In the genomic region with DNA sequence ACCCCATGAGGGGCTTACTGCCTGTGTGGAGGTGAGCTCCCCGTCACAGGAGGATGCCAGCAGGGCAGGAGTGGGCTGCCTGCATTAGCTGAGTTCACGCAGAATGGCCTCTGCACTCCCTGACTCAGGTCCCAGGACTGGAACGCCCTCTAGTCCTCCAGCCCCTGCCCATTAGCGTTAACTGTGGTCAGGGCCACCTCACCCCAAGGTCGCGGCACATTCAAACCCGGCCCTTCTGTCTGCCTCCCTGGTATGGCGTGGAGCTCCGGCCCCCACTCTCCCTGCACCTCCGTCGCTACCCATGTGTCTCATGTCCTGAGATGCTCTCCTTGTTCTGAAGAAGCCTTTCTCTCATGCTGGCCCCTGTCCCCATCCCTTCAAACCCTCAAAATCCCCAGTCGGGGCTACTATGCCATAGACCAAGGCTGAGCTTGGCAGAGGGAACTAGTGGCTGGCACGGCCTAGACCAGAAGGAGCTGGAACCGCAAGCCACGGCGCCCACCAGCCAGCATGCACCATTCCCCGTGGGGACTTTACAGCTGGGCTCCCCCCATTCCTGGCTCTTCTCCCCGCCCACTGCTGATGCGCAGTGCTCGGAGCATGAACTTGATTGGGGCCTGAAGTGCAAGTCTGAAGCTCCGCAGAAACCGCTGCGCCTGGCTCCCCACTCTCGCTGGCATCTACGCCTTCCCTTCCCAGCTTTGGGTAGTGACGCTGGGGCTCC, we compare ENCODE assay signal across 13 cellular contexts.
DNase-seq lines count a peak whose midpoint lies in the region; ATAC-seq and TF ChIP-seq lines count a peak whose summit lies in the region.
"Had no signal": no experiment of that assay in that cellular context is flagged by ENCODE, and none has a peak within 500 bp of the region (broad histone marks: within the 10 kb centered on the region; RNA-seq: fewer than 3 reads in every experiment).

No MANE protein-coding gene starts in this region.

- H3K27ac Mint-ChIP-seq in H9 (no peak overlapping the region), chondrocyte (ENCODE audit: unreplicated experiment) (no peak overlapping the region), MCF 10A (ENCODE audit: low read depth, unreplicated experiment) (no peak overlapping the region)

- H3K56ac ChIP-seq in H9 (ENCODE audit: insufficient read length, low read depth, low read length): no peak overlapping the region

- no peaks in the 10 kb centered on the region for H3K79me1 ChIP-seq in H9 (ENCODE audit: insufficient read depth, low read depth, low read length, poor library complexity, severe bottlenecking)

- H2BK12ac ChIP-seq in H9 (ENCODE audit: insufficient read length, low read depth, low read length): no peak overlapping the region

- no peaks in the 10 kb centered on the region for H3K9me3 Mint-ChIP-seq in activated T-cell treated with anti-CD3 and anti-CD28 coated beads, Interleukin-2, amount 50 U/mL, for 4 hours
- H3K9me3 Mint-ChIP-seq in H9 (no peaks in the 10 kb centered on the region; a peak in 1 of 5 replicates), chondrocyte (ENCODE audit: low read depth) (no peaks in the 10 kb centered on the region), MCF 10A (ENCODE audit: unreplicated experiment) (no peaks in the 10 kb centered on the region)

- no peaks in the 10 kb centered on the region for H3K23me2 ChIP-seq in H9 (ENCODE audit: insufficient read length, low read depth, low read length, poor library complexity, severe bottlenecking)

- H3T11ph ChIP-seq in H9 (ENCODE audit: low read length): no peak overlapping the region

- CTCF ChIA-PET in MCF 10A (lab: Yijun Ruan, JAX): interaction anchor here (0.6 to 1.2 kb wide), 2 partner anchors 45 to 491 kb away, joined by 3 read pairs; no protein-coding TSS in a partner anchor

- H3K9ac ChIP-seq in H9 (ENCODE audit: extremely low read depth, insufficient read length, low read length): no peak overlapping the region
- H3K9ac ChIP-seq: BLaER1 treated with 17β-estradiol and CSF1 and Interleukin-3, amounts not matched to agents 10 nM and 100 nM had no signal

- no peaks in the 10 kb centered on the region for H3K36me3 Mint-ChIP-seq in activated T-cell treated with anti-CD3 and anti-CD28 coated beads, Interleukin-2, amount 50 U/mL, for 4 hours (ENCODE audit: insufficient read depth)
- H3K36me3 Mint-ChIP-seq in H9 (ENCODE audit: insufficient read depth in 1 of 3, low read depth in 3 of 3) (no peaks in the 10 kb centered on the region), chondrocyte (ENCODE audit: low read depth) (no peaks in the 10 kb centered on the region), MCF 10A (ENCODE audit: insufficient read depth, unreplicated experiment) (no peaks in the 10 kb centered on the region)

- H3K27ac ChIP-seq in H9 (ENCODE audit: insufficient read length, low read depth, low read length): no peak overlapping the region
- H3K27ac ChIP-seq: BLaER1 treated with 17β-estradiol and CSF1 and Interleukin-3, amounts not matched to agents 10 nM and 100 nM had no signal

- no peaks in the 10 kb centered on the region for H3K4me1 Mint-ChIP-seq in activated T-cell treated with anti-CD3 and anti-CD28 coated beads, Interleukin-2, amount 50 U/mL, for 4 hours (ENCODE audit: low read depth)
- H3K4me1 Mint-ChIP-seq in H9: peaks cover 4 to 10% of the 10 kb centered on the region in 2 experiments
- H3K4me1 Mint-ChIP-seq in chondrocyte (ENCODE audit: low read depth): peaks cover 7% of the 10 kb centered on the region
- H3K4me1 Mint-ChIP-seq in MCF 10A (ENCODE audit: insufficient read depth, unreplicated experiment): peaks cover 9% of the 10 kb centered on the region

- H2AK5ac ChIP-seq in H9 (ENCODE audit: insufficient read length, low read length): no peak overlapping the region

- WGBS in H9 (ENCODE audit: extremely low coverage, insufficient read length, low lambda C conversion rate): no CpG with 5 or more reads among the region's 26 CpGs

- H3K27me3 Mint-ChIP-seq in activated T-cell treated with anti-CD3 and anti-CD28 coated beads, Interleukin-2, amount 50 U/mL, for 4 hours (ENCODE audit: low read depth): peaks cover 11% of the 10 kb centered on the region
- H3K27me3 Mint-ChIP-seq in H9 (ENCODE audit: low read depth) (peaks cover 27% of the 10 kb centered on the region), chondrocyte (ENCODE audit: low read depth) (peaks cover 40% of the 10 kb centered on the region), MCF 10A (ENCODE audit: insufficient read depth, unreplicated experiment) (peaks cover 55% of the 10 kb centered on the region)

- ATAC-seq in activated T-cell treated with anti-CD3 and anti-CD28 coated beads, Interleukin-2, amount 50 U/mL, for 4 hours: no peak
- ATAC-seq in omental fat pad (ENCODE audit: low FRiP score): no peak

- H4K20me1 ChIP-seq in H9 (ENCODE audit: control insufficient read depth, insufficient read depth, insufficient read length): no peaks in the 10 kb centered on the region
- H4K20me1 ChIP-seq: BLaER1 treated with 17β-estradiol and CSF1 and Interleukin-3, amounts not matched to agents 10 nM and 100 nM had no signal

- no peak overlapping the region for H3K18ac ChIP-seq in H9 (ENCODE audit: insufficient read length, low read depth, low read length)

- no peak overlapping the region for H2BK120ac ChIP-seq in H9 (ENCODE audit: low read depth, low read length, poor library complexity, severe bottlenecking)

- no peak overlapping the region for H2BK20ac ChIP-seq in H9 (ENCODE audit: low read depth, low read length, poor library complexity, severe bottlenecking)

- no peaks in the 10 kb centered on the region for H3K4me1 ChIP-seq in H9 (ENCODE audit: insufficient read depth, low read length)

- H3K9me3 ChIP-seq in H9 (ENCODE audit: control insufficient read depth, low read depth, low read length): no peaks in the 10 kb centered on the region
- H3K9me3 ChIP-seq: BLaER1 treated with 17β-estradiol and CSF1 and Interleukin-3, amounts not matched to agents 10 nM and 100 nM had no signal

- H3K14ac ChIP-seq in H9 (ENCODE audit: insufficient read depth, low read length): no peak overlapping the region; the same call in 1 of the 2 replicates

- H2BK15ac ChIP-seq in H9 (ENCODE audit: low read depth, low read length): no peak overlapping the region

- H2AFZ ChIP-seq in H9 (ENCODE audit: low read length): no peak overlapping the region

- peak; percentile 11 for DNase-seq in activated T-cell treated with anti-CD3 and anti-CD28 coated beads, Interleukin-2, amount 50 U/mL, for 1 hour
- no peak for DNase-seq in activated T-cell treated with anti-CD3 and anti-CD28 coated beads, Interleukin-2, amount 50 U/mL, for 4 hours
- DNase-seq in H9: peak; percentile 28
- peak; percentile 73 for DNase-seq in chondrocyte (ENCODE audit: low spot score)
- peak; percentile 1 for DNase-seq in omental fat pad (ENCODE audit: low spot score)
- DNase-seq in stimulated activated naive CD4-positive, alpha-beta T cell (lab: John Stamatoyannopoulos, UW): no peak
- no peak for DNase-seq in SKM-1 (lab: John Stamatoyannopoulos, UW; ENCODE audit: unreplicated experiment)
- no peak for DNase-seq in MCF 10A (ENCODE audit: unreplicated experiment)
- DNase-seq: DMS153, EL, NCI-H1930, NCI-H510A had no signal

- H3K4me2 ChIP-seq in H9 (ENCODE audit: insufficient read depth, insufficient read length, low read length): no peak overlapping the region
- H3K4me2 ChIP-seq: BLaER1 treated with 17β-estradiol and CSF1 and Interleukin-3, amounts not matched to agents 10 nM and 100 nM had no signal

- intact Hi-C loops in MCF 10A (cut with micrococcal nuclease): no loop called here

- H4K91ac ChIP-seq in H9 (ENCODE audit: insufficient read length, low read depth, low read length): no peak overlapping the region

- no peaks in the 10 kb centered on the region for H3K79me2 ChIP-seq in H9 (ENCODE audit: insufficient read depth, low read length)

- no peak overlapping the region for H4K5ac ChIP-seq in H9 (ENCODE audit: insufficient read length, low read depth, low read length)

- no peak overlapping the region for H3K4ac ChIP-seq in H9 (ENCODE audit: low read depth, low read length)

- TF ChIP-seq CTCF in H9 (conservative IDR thresholded peaks at IDR 0.05) (no peak), chondrocyte (IDR thresholded peaks at IDR 0.05) (no peak), omental fat pad (IDR thresholded peaks at IDR 0.05) (no peak), MCF 10A (IDR thresholded peaks at IDR 0.05; ENCODE audit: unreplicated experiment) (no peak)

- no peak overlapping the region for H2BK5ac ChIP-seq in H9 (ENCODE audit: insufficient read length, low read length)

- BruUV-seq in MCF 10A (replicated peaks; lab: Mats Ljungman, UMichigan): no TSS peak

- H4K8ac ChIP-seq in H9 (replicated peaks; ENCODE audit: insufficient read length, low read depth, low read length): no peak overlapping the region

- H3K4me3 Mint-ChIP-seq in activated T-cell treated with anti-CD3 and anti-CD28 coated beads, Interleukin-2, amount 50 U/mL, for 4 hours: no peak overlapping the region
- no peak overlapping the region for H3K4me3 Mint-ChIP-seq in H9
- no peak overlapping the region for H3K4me3 Mint-ChIP-seq in chondrocyte (ENCODE audit: unreplicated experiment)
- H3K4me3 Mint-ChIP-seq in MCF 10A (ENCODE audit: unreplicated experiment): no peak overlapping the region

- POLR2A ChIA-PET in MCF 10A (lab: Yijun Ruan, JAX): no interaction called here

- no peaks in the 10 kb centered on the region for H3K27me3 ChIP-seq in H9 (ENCODE audit: insufficient read depth, low read length)
- H3K27me3 ChIP-seq: BLaER1 treated with 17β-estradiol and CSF1 and Interleukin-3, amounts not matched to agents 10 nM and 100 nM had no signal

- no peak overlapping the region for H3K23ac ChIP-seq in H9 (ENCODE audit: insufficient read length, low read depth, low read length)

Comparison
In these comparisons a context has a peak if more than half of its experiments do, and no peak if none do; other contexts are left out.
1. DNase-seq: peak in activated T-cell treated with anti-CD3 and anti-CD28 coated beads, Interleukin-2, amount 50 U/mL, for 1 hour (single experiment), H9 (single experiment), chondrocyte (single experiment) and omental fat pad (single experiment); none in activated T-cell treated with anti-CD3 and anti-CD28 coated beads, Interleukin-2, amount 50 U/mL, for 4 hours (single experiment), stimulated activated naive CD4-positive, alpha-beta T cell (0 of 6), SKM-1 (single experiment) and MCF 10A (single experiment).